Comparison of ENCODE assay signal across 8 cellular contexts in genomic region chr2:60880633-60880987, GRCh38. TPM values are rescaled to one million over a fixed set of nuclear protein-coding genes. Genes with fewer than 3 reads are reported as not detected.
DNase-seq lines count a peak whose midpoint lies in the region; ATAC-seq and TF ChIP-seq lines count a peak whose summit lies in the region.

No MANE protein-coding gene starts in this region.

- peak overlapping the region; percentile 75 for H3K9ac ChIP-seq in OCI-LY3 (ENCODE audit: low read length)
- H3K9ac ChIP-seq in endodermal cell (ENCODE audit: extremely low read depth, low read length, poor library complexity, severe bottlenecking), result peak overlapping the region; percentile 71

- H3K4me1 ChIP-seq in OCI-LY3 (ENCODE audit: low read length) (peaks cover 35% of the 10 kb centered on the region), endodermal cell (ENCODE audit: control insufficient read depth, insufficient read depth, low read length) (no peaks in the 10 kb centered on the region)

- H3K4me1 Mint-ChIP-seq in activated T-cell treated with anti-CD3 and anti-CD28 coated beads, Interleukin-2, amount 50 U/mL, for 24 hours (ENCODE audit: low read depth), result peaks cover 27% of the 10 kb centered on the region
- H3K4me1 Mint-ChIP-seq in endodermal cell (peaks cover 23% of the 10 kb centered on the region), nephron progenitor cell (peaks cover 42% of the 10 kb centered on the region)

- H3K36me3 ChIP-seq in OCI-LY3 (replicated peaks; ENCODE audit: low read depth, low read length) (peaks cover 4% of the 10 kb centered on the region), endodermal cell (ENCODE audit: control insufficient read depth, insufficient read depth, low read length) (no peaks in the 10 kb centered on the region)

- DNase-seq in activated T-cell treated with anti-CD3 and anti-CD28 coated beads, Interleukin-2, amount 50 U/mL, for 24 hours, result no peak
- DNase-seq in activated T-cell treated with anti-CD3 and anti-CD28 coated beads, Interleukin-2, amount 50 U/mL, for 48 hours, result no peak
- DNase-seq in endodermal cell (no peak), nephron progenitor cell (no peak), NCI-H2196 (lab: John Stamatoyannopoulos, UW; ENCODE audit: unreplicated experiment) (no peak)

- peak overlapping the region; percentile 97 for H3K4me3 Mint-ChIP-seq in activated T-cell treated with anti-CD3 and anti-CD28 coated beads, Interleukin-2, amount 50 U/mL, for 24 hours
- H3K4me3 Mint-ChIP-seq in endodermal cell, result peak overlapping the region; percentile 88
- H3K4me3 Mint-ChIP-seq in nephron progenitor cell, result peak overlapping the region; percentile 94

- H3K27ac Mint-ChIP-seq in activated T-cell treated with anti-CD3 and anti-CD28 coated beads, Interleukin-2, amount 50 U/mL, for 24 hours, result peak overlapping the region; percentile 96
- H3K27ac Mint-ChIP-seq in endodermal cell, result peak overlapping the region; percentile 93
- H3K27ac Mint-ChIP-seq in nephron progenitor cell, result peak overlapping the region; percentile 99

- no peaks in the 10 kb centered on the region for H3K27me3 Mint-ChIP-seq in activated T-cell treated with anti-CD3 and anti-CD28 coated beads, Interleukin-2, amount 50 U/mL, for 24 hours
- H3K27me3 Mint-ChIP-seq in endodermal cell (ENCODE audit: insufficient read depth) (peaks cover 2% of the 10 kb centered on the region), nephron progenitor cell (ENCODE audit: low read depth, poor library complexity) (peaks cover 2% of the 10 kb centered on the region)

- H3K36me3 Mint-ChIP-seq in activated T-cell treated with anti-CD3 and anti-CD28 coated beads, Interleukin-2, amount 50 U/mL, for 24 hours (ENCODE audit: low read depth), result peaks cover 36% of the 10 kb centered on the region
- H3K36me3 Mint-ChIP-seq in endodermal cell (ENCODE audit: low read depth), result no peaks in the 10 kb centered on the region
- H3K36me3 Mint-ChIP-seq in nephron progenitor cell (ENCODE audit: low read depth), result no peaks in the 10 kb centered on the region

- 20 to 56% methylated on average over 3 to 10 of the region's 10 CpGs for WGBS in endodermal cell (ENCODE audit: insufficient coverage in 1 of 2, insufficient read length in 1 of 2), 2 experiments

- H3K4me3 ChIP-seq in OCI-LY3 (ENCODE audit: low read length), result peak overlapping the region; percentile 88
- H3K4me3 ChIP-seq in endodermal cell (ENCODE audit: low read length), result peak overlapping the region; percentile 92

- no peaks in the 10 kb centered on the region for H3K9me3 Mint-ChIP-seq in activated T-cell treated with anti-CD3 and anti-CD28 coated beads, Interleukin-2, amount 50 U/mL, for 24 hours
- H3K9me3 Mint-ChIP-seq in endodermal cell (no peaks in the 10 kb centered on the region), nephron progenitor cell (peaks cover 2% of the 10 kb centered on the region)

- ATAC-seq in HG02678 (IDR thresholded peaks at IDR 0.05; ENCODE audit: unreplicated experiment) (no peak), GM19023 (IDR thresholded peaks at IDR 0.05; ENCODE audit: unreplicated experiment) (no peak)

- H3K27ac ChIP-seq in OCI-LY3 (ENCODE audit: low read length) (peak overlapping the region; percentile 92), endodermal cell (ENCODE audit: low read depth, low read length) (peak overlapping the region; percentile 75)

- H4K20me1 ChIP-seq in OCI-LY3 (ENCODE audit: insufficient read depth, low read length), result peaks cover 15% of the 10 kb centered on the region

- H3K4me2 ChIP-seq in OCI-LY3 (ENCODE audit: low read length), result peak overlapping the region; percentile 86

- no peak overlapping the region for H2AFZ ChIP-seq in OCI-LY3 (ENCODE audit: low read depth, low read length)

- H3K27me3 ChIP-seq in OCI-LY3 (ENCODE audit: low read depth, low read length), result no peaks in the 10 kb centered on the region
- no peaks in the 10 kb centered on the region for H3K27me3 ChIP-seq in endodermal cell (ENCODE audit: control insufficient read depth, insufficient read depth, low read length, poor library complexity, severe bottlenecking)

- H3K9me3 ChIP-seq in OCI-LY3 (ENCODE audit: insufficient read depth, low read length) (no peaks in the 10 kb centered on the region), endodermal cell (ENCODE audit: control insufficient read depth, low read length) (no peaks in the 10 kb centered on the region)

- peaks cover 42% of the 10 kb centered on the region for H3K79me2 ChIP-seq in OCI-LY3 (ENCODE audit: low read length)

- TF ChIP-seq CTCF in OCI-LY3 (IDR thresholded peaks at IDR 0.05; ENCODE audit: low read depth, low read length), result no peak
- TF ChIP-seq CTCF in endodermal cell (conservative IDR thresholded peaks at IDR 0.05), result no peak
- TF ChIP-seq CTCF in nephron progenitor cell (IDR thresholded peaks at IDR 0.05), result no peak

RNA-seq across cellular contexts. Expression of gene REL, which starts 0.8 kb away (rescaled TPM):
- 10 to 100 TPM; 11.7 to 15.9 TPM for total RNA-seq in endodermal cell
- polyA plus RNA-seq in endodermal cell (2013, experiment 1 of 2), result 3.0 TPM
- polyA plus RNA-seq in endodermal cell (2013, experiment 2 of 2), result 3.0 TPM
